ENCODE assay signal across 8 cellular contexts in genomic region chr2:110211938-110212858, GRCh38. TPM values are rescaled to one million over a fixed set of nuclear protein-coding genes. Genes with fewer than 3 reads are reported as not detected.
DNase-seq lines count a peak whose midpoint lies in the region; ATAC-seq and TF ChIP-seq lines count a peak whose summit lies in the region.

Gene MTLN, minus strand, starts transcription at chr2:110212547. Its CDS starts 22 bp downstream, at chr2:110212525.

- no peaks in the 10 kb centered on the region for H3K27me3 ChIP-seq in upper lobe of right lung

- peaks cover 15% of the 10 kb centered on the region for H3K36me3 Mint-ChIP-seq in T-cell

- intact Hi-C loops in cardiac septum (cut with DNase I) (no loop called here), posterior vena cava (cut with DNase I) (no loop called here), upper lobe of right lung (cut with DNase I) (no loop called here)

- POLR2A ChIA-PET in T-cell (lab: Charles Lee), result interaction anchor here (0.6 to 0.7 kb wide), 2 partner anchors 9 to 1380 kb away, joined by 3 read pairs; no protein-coding TSS in a partner anchor

- no peaks in the 10 kb centered on the region for H3K36me3 ChIP-seq in upper lobe of right lung

- TF ChIP-seq CTCF in GM12865 (IDR thresholded peaks at IDR 0.05; ENCODE audit: insufficient read depth, low read depth, low read length, missing control alignments) (no peak), upper lobe of right lung (IDR thresholded peaks at IDR 0.05) (no peak)

- H3K27me3 Mint-ChIP-seq in T-cell, result peaks cover 25 to 28% of the 10 kb centered on the region in 2 donors

- peak; percentile 91 for ATAC-seq in HG02588 (IDR thresholded peaks at IDR 0.05; ENCODE audit: unreplicated experiment)
- peak; percentile 85 to 97 (median 92) for ATAC-seq in T-cell (replicated peaks in 1 of 4)
- peak; percentile 97 for ATAC-seq in upper lobe of right lung

- peak within 1 kb of the TSS; percentile 81 to 94 for H3K27ac Mint-ChIP-seq in T-cell

- no peaks in the 10 kb centered on the region for H3K9me3 Mint-ChIP-seq in T-cell

- peak within 1 kb of the TSS; percentile 92 to 98 (median 95) for H3K4me3 Mint-ChIP-seq in T-cell

- peaks cover 20 to 31% (median 25%) of the 10 kb centered on the region in 3 donors for H3K4me1 Mint-ChIP-seq in T-cell

- H3K9me3 ChIP-seq in upper lobe of right lung, result no peaks in the 10 kb centered on the region

- H3K4me3 ChIP-seq in GM12865 (ENCODE audit: low read depth, low read length), result peak within 1 kb of the TSS; percentile 97
- H3K4me3 ChIP-seq in upper lobe of right lung, result peak within 1 kb of the TSS; percentile 81

- WGBS in adipose tissue, 3 donors, result 0 to 5% (median 3%) methylated on average over 54 of the region's 54 CpGs

- CTCF ChIA-PET in T-cell (lab: Charles Lee), result no interaction called here

- DNase-seq in GM12865 (ENCODE audit: low read depth) (peak; percentile 83), NCI-H1048 (lab: John Stamatoyannopoulos, UW) (peak; percentile 16), T-cell (peak; percentile 39 to 74 (median 66)), cardiac septum (ENCODE audit: low spot score) (peak; percentile 83), posterior vena cava (ENCODE audit: low spot score) (peak; percentile 88), upper lobe of right lung (peak; percentile 86)

- no peak within 1 kb of the TSS for H3K27ac ChIP-seq in adipose tissue (ENCODE audit: low read depth, low read length)
- H3K27ac ChIP-seq in upper lobe of right lung, result peak within 1 kb of the TSS; percentile 85

- H3K4me1 ChIP-seq in upper lobe of right lung, result peaks cover 12% of the 10 kb centered on the region

RNA-seq across cellular contexts. Expression of gene MTLN, which starts in this region (rescaled TPM):
- total RNA-seq in T-cell (10 to 100 TPM; 18.0 to 40.5 (median 21.9) TPM), cardiac septum (190 TPM), posterior vena cava (10 to 100 TPM; 41.8 to 58.5 TPM), upper lobe of right lung (53.3 TPM)
- polyA plus RNA-seq in adipose tissue, result 100 to 1,000 TPM in 2 of 3 donors, 10 to 100 TPM in 1; 68.9 to 200 (median 162) TPM

Comparison
In these comparisons a context has a peak if more than half of its experiments do, and no peak if none do; other contexts are left out.
1. DNase-seq: peak in every context shown above with its lines; median percentile 88 in posterior vena cava; 86 in upper lobe of right lung; 83 in GM12865; 83 in cardiac septum; 66 in T-cell; 16 in NCI-H1048.